In genomic region chr4:7761720-7762119, GRCh38 we compare ENCODE assay signal across 8 cellular contexts.
DNase-seq lines count a peak whose midpoint lies in the region; ATAC-seq and TF ChIP-seq lines count a peak whose summit lies in the region.

No MANE protein-coding gene starts in this region.

- H3K4me3 ChIP-seq in parathyroid adenoma (ENCODE audit: low read depth, low read length) (no peak overlapping the region), vagina (no peak overlapping the region)

- H3K9me3 ChIP-seq in parathyroid adenoma (ENCODE audit: control insufficient read depth, low read length) (no peaks in the 10 kb centered on the region), vagina (no peaks in the 10 kb centered on the region)

- ATAC-seq in HG02588 (IDR thresholded peaks at IDR 0.05; ENCODE audit: unreplicated experiment): peak; percentile 76
- ATAC-seq in GM18873 (IDR thresholded peaks at IDR 0.05; ENCODE audit: low FRiP score, unreplicated experiment): no peak

- H3K9ac ChIP-seq in parathyroid adenoma: no peak overlapping the region

- H3K27ac ChIP-seq in parathyroid adenoma: no peak overlapping the region
- H3K27ac ChIP-seq in vagina: no peak overlapping the region

- no peaks in the 10 kb centered on the region for H3K79me2 ChIP-seq in parathyroid adenoma

- H3K27me3 ChIP-seq in parathyroid adenoma (ENCODE audit: control insufficient read depth, insufficient read depth, low read length) (no peaks in the 10 kb centered on the region), vagina (no peaks in the 10 kb centered on the region)

- no peak overlapping the region for H2AFZ ChIP-seq in parathyroid adenoma

- no peak for TF ChIP-seq POLR2A in vagina (IDR thresholded peaks at IDR 0.05)

- H3K4me2 ChIP-seq in parathyroid adenoma (ENCODE audit: low read length): no peak overlapping the region

- TF ChIP-seq CTCF in GM10266 (IDR thresholded peaks at IDR 0.05; ENCODE audit: control insufficient read depth, insufficient read depth, low read depth, missing control alignments) (peak; percentile 78), parathyroid adenoma (IDR thresholded peaks at IDR 0.05) (peak; percentile 32), vagina (IDR thresholded peaks at IDR 0.05) (peak in 2 of 3 experiments; percentile 19 to 45)

- H3K4me1 ChIP-seq in parathyroid adenoma: no peaks in the 10 kb centered on the region
- H3K4me1 ChIP-seq in vagina: peaks cover 18% of the 10 kb centered on the region

- H3K36me3 ChIP-seq in parathyroid adenoma (ENCODE audit: control insufficient read depth, insufficient read depth, low read length) (no peaks in the 10 kb centered on the region), vagina (peaks cover 0 to 27% of the 10 kb centered on the region in 2 donors)

- DNase-seq in GM10266 (ENCODE audit: extremely low spot score) (peak; percentile 80), OCI-M1 (lab: John Stamatoyannopoulos, UW) (peak; percentile 48), foreskin melanocyte (peak; percentile 34), vagina (ENCODE audit: extremely low spot score in 2 of 2) (no peak)
- peak; percentile 16 for DNase-seq in activated T-helper 9 cell treated with anti-CD3 and anti-CD28 coated beads, Interleukin-2, amount 50 U/mL, for 16 hours (ENCODE audit: low read depth)

- intact Hi-C loops in vagina (cut with DNase I): loop anchor here (5.0 kb wide), 1 partner anchor 41 kb away; no protein-coding TSS in a partner anchor

Comparison
In these comparisons a context has a peak if more than half of its experiments do, and no peak if none do; other contexts are left out.
1. DNase-seq: peak in GM10266 (single experiment), OCI-M1 (single experiment), activated T-helper 9 cell treated with anti-CD3 and anti-CD28 coated beads, Interleukin-2, amount 50 U/mL, for 16 hours (single experiment) and foreskin melanocyte (single experiment); none in vagina (0 of 2).
2. Peak in every context shown above with its lines, with median percentiles within 50 percentile points of each other: CTCF ChIP-seq.